Comparison of ENCODE assay signal across 28 cellular contexts in the genomic region with DNA sequence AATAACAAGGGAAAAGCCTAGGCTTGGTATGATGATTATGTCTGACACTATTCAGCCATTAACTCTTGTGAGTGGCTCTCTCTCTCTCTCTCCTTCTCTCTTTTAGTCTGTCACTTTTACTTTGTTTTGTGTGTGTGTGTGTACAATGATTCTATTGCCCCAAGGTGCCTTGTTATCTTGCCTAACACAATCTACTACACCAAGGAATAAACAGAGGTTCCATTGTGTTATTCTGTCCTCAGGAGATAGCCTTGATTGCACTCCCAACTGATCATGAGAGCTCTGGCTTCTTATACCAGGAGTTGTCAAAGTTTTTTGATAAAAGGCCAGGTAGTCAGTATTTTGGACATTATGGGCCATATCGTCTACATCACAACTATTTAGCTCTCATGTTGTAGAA.
"Had no signal": no experiment of that assay in that cellular context is flagged by ENCODE, and none has a peak within 500 bp of the region (broad histone marks: within the 10 kb centered on the region; RNA-seq: fewer than 3 reads in every experiment).

No MANE protein-coding gene starts in this region.

- H3K27me3 Mint-ChIP-seq: stimulated activated memory B cell treated with anti-CD40 and anti-IgM and Interleukin-4, amounts not matched to agents 10 μg/mL and 1 μg/mL and 100 μg/mL, for 72 hours; stimulated activated naive B cell treated with anti-CD40 and anti-IgM and Interleukin-4, amounts not matched to agents 10 μg/mL and 1 μg/mL and 100 μg/mL, for 72 hours; stimulated activated naive CD8-positive, alpha-beta T cell treated with anti-CD3 and anti-CD28 coated beads, Interleukin-15, amount 100 ng/mL, for 72 hours; stimulated activated naive CD8-positive, alpha-beta T cell treated with anti-CD3 and anti-CD28 coated beads, Interleukin-15, Interleukin-2, amounts not matched to agents 100 ng/mL and 50 ng/mL, for 24 hours; type B pancreatic cell had no signal

- H3K4me3 Mint-ChIP-seq: stimulated activated effector memory CD8-positive, alpha-beta T cell treated with anti-CD3 and anti-CD28 coated beads, Interleukin-12 subunit alpha, Interleukin-12 subunit beta, amount 100 ng/mL, for 72 hours; stimulated activated memory B cell treated with anti-CD40 and anti-IgM and Interleukin-4, amounts not matched to agents 10 μg/mL and 1 μg/mL and 100 μg/mL, for 72 hours; stimulated activated naive B cell treated with anti-CD40 and anti-IgM and Interleukin-4, amounts not matched to agents 10 μg/mL and 1 μg/mL and 100 μg/mL, for 72 hours; stimulated activated naive CD8-positive, alpha-beta T cell treated with anti-CD3 and anti-CD28 coated beads, Interleukin-15, amount 100 ng/mL, for 72 hours; stimulated activated naive CD8-positive, alpha-beta T cell treated with anti-CD3 and anti-CD28 coated beads, Interleukin-15, Interleukin-2, amounts not matched to agents 100 ng/mL and 50 ng/mL, for 24 hours; type B pancreatic cell had no signal

- H3K4me1 ChIP-seq: stomach, suprapubic skin, testis, thyroid gland, tibial artery, tibial nerve, transverse colon, upper lobe of left lung, upper lobe of right lung, uterus, vagina had no signal

- ATAC-seq: stimulated activated effector memory CD8-positive, alpha-beta T cell treated with anti-CD3 and anti-CD28 coated beads, Interleukin-12 subunit alpha, Interleukin-12 subunit beta, amount 100 ng/mL, for 72 hours; stimulated activated memory B cell treated with anti-CD40 and anti-IgM and Interleukin-4, amounts not matched to agents 10 μg/mL and 1 μg/mL and 100 μg/mL, for 72 hours; stimulated activated naive B cell treated with anti-CD40 and anti-IgM and Interleukin-4, amounts not matched to agents 10 μg/mL and 1 μg/mL and 100 μg/mL, for 72 hours; stimulated activated naive CD8-positive, alpha-beta T cell treated with anti-CD3 and anti-CD28 coated beads, Interleukin-15, amount 100 ng/mL, for 72 hours; stimulated activated naive CD8-positive, alpha-beta T cell treated with anti-CD3 and anti-CD28 coated beads, Interleukin-15, Interleukin-2, amounts not matched to agents 100 U/mL and 50 U/mL, for 24 hours; upper lobe of right lung had no signal

- H3K4me1 Mint-ChIP-seq: stimulated activated effector memory CD8-positive, alpha-beta T cell treated with anti-CD3 and anti-CD28 coated beads, Interleukin-12 subunit alpha, Interleukin-12 subunit beta, amount 100 ng/mL, for 72 hours; stimulated activated memory B cell treated with anti-CD40 and anti-IgM and Interleukin-4, amounts not matched to agents 10 μg/mL and 1 μg/mL and 100 μg/mL, for 72 hours; stimulated activated naive B cell treated with anti-CD40 and anti-IgM and Interleukin-4, amounts not matched to agents 10 μg/mL and 1 μg/mL and 100 μg/mL, for 72 hours; stimulated activated naive CD8-positive, alpha-beta T cell treated with anti-CD3 and anti-CD28 coated beads, Interleukin-15, amount 100 ng/mL, for 72 hours had no signal

- H3K4me3 ChIP-seq: stomach, suprapubic skin, testis, thoracic aorta, thyroid gland, tibial artery, tibial nerve, transverse colon, upper lobe of left lung, upper lobe of right lung, uterus, vagina had no signal

- H3K9me3 Mint-ChIP-seq: stimulated activated effector memory CD8-positive, alpha-beta T cell treated with anti-CD3 and anti-CD28 coated beads, Interleukin-12 subunit alpha, Interleukin-12 subunit beta, amount 100 ng/mL, for 72 hours; stimulated activated memory B cell treated with anti-CD40 and anti-IgM and Interleukin-4, amounts not matched to agents 10 μg/mL and 1 μg/mL and 100 μg/mL, for 72 hours; stimulated activated naive B cell treated with anti-CD40 and anti-IgM and Interleukin-4, amounts not matched to agents 10 μg/mL and 1 μg/mL and 100 μg/mL, for 72 hours; stimulated activated naive CD8-positive, alpha-beta T cell treated with anti-CD3 and anti-CD28 coated beads, Interleukin-15, amount 100 ng/mL, for 72 hours; stimulated activated naive CD8-positive, alpha-beta T cell treated with anti-CD3 and anti-CD28 coated beads, Interleukin-15, Interleukin-2, amounts not matched to agents 100 ng/mL and 50 ng/mL, for 24 hours; type B pancreatic cell had no signal

- H3K36me3 ChIP-seq: stomach, suprapubic skin, thoracic aorta, thyroid gland, tibial artery, tibial nerve, transverse colon, upper lobe of left lung, upper lobe of right lung, uterus, vagina had no signal

- H3K27me3 ChIP-seq: stomach, suprapubic skin, testis, thyroid gland, tibial artery, tibial nerve, transverse colon, upper lobe of left lung, upper lobe of right lung, uterus, vagina had no signal

- H3K27ac ChIP-seq: stomach, suprapubic skin, testis, thoracic aorta, thyroid gland, tibial artery, tibial nerve, transverse colon, upper lobe of left lung, upper lobe of right lung, uterus, vagina had no signal

- DNase-seq: stimulated activated CD4-positive, alpha-beta T cell treated with anti-CD3 and anti-CD28 coated beads, Interleukin-2, amount 100 ng/mL, for 48 hours; stimulated activated CD4-positive, alpha-beta T cell treated with anti-CD3 and anti-CD28 coated beads, Interleukin-4, amount 100 ng/mL, for 1 hour; stimulated activated CD4-positive, alpha-beta T cell treated with anti-CD3 and anti-CD28 coated beads, Interleukin-4, amount 100 ng/mL, for 24 hours; stimulated activated CD4-positive, alpha-beta T cell treated with anti-CD3 and anti-CD28 coated beads, Interleukin-4, amount 100 ng/mL, for 4 hours; stimulated activated CD8-positive, alpha-beta memory T cell treated with anti-CD3 and anti-CD28 coated beads, Interleukin-4, amount 100 ng/mL, for 48 hours; stimulated activated naive B cell treated with anti-CD40 and anti-IgM and Interleukin-4, amounts not matched to agents 10 μg/mL and 1 μg/mL and 100 μg/mL, for 72 hours; stimulated activated naive CD4-positive, alpha-beta T cell; stimulated activated naive CD4-positive, alpha-beta T cell treated with Interleukin-2 at 50 U/mL for 16 hours; stimulated activated naive CD8-positive, alpha-beta T cell treated with anti-CD3 and anti-CD28 coated beads, Interleukin-15, amount 100 ng/mL, for 72 hours; stimulated activated naive CD8-positive, alpha-beta T cell treated with anti-CD3 and anti-CD28 coated beads, Interleukin-15, Interleukin-2, amounts not matched to agents 100 U/mL and 50 U/mL, for 24 hours; stomach; substantia nigra; testis; thyroid gland; tibial artery; transverse colon; trophoblast cell; upper lobe of left lung; upper lobe of right lung; uterus had no signal

- H3K36me3 Mint-ChIP-seq: stimulated activated effector memory CD8-positive, alpha-beta T cell treated with anti-CD3 and anti-CD28 coated beads, Interleukin-12 subunit alpha, Interleukin-12 subunit beta, amount 100 ng/mL, for 72 hours; stimulated activated memory B cell treated with anti-CD40 and anti-IgM and Interleukin-4, amounts not matched to agents 10 μg/mL and 1 μg/mL and 100 μg/mL, for 72 hours; stimulated activated naive B cell treated with anti-CD40 and anti-IgM and Interleukin-4, amounts not matched to agents 10 μg/mL and 1 μg/mL and 100 μg/mL, for 72 hours; type B pancreatic cell had no signal

- H3K27ac Mint-ChIP-seq: stimulated activated effector memory CD8-positive, alpha-beta T cell treated with anti-CD3 and anti-CD28 coated beads, Interleukin-12 subunit alpha, Interleukin-12 subunit beta, amount 100 ng/mL, for 72 hours; stimulated activated memory B cell treated with anti-CD40 and anti-IgM and Interleukin-4, amounts not matched to agents 10 μg/mL and 1 μg/mL and 100 μg/mL, for 72 hours; stimulated activated naive B cell treated with anti-CD40 and anti-IgM and Interleukin-4, amounts not matched to agents 10 μg/mL and 1 μg/mL and 100 μg/mL, for 72 hours; stimulated activated naive CD8-positive, alpha-beta T cell treated with anti-CD3 and anti-CD28 coated beads, Interleukin-15, amount 100 ng/mL, for 72 hours; stimulated activated naive CD8-positive, alpha-beta T cell treated with anti-CD3 and anti-CD28 coated beads, Interleukin-15, Interleukin-2, amounts not matched to agents 100 ng/mL and 50 ng/mL, for 24 hours; type B pancreatic cell had no signal
